In genomic region chr11:119970566-119970965, GRCh38 we compare ENCODE assay signal across 16 cellular contexts.
DNase-seq lines count a peak whose midpoint lies in the region; ATAC-seq and TF ChIP-seq lines count a peak whose summit lies in the region.
"Had no signal": no experiment of that assay in that cellular context is flagged by ENCODE, and none has a peak within 500 bp of the region (broad histone marks: within the 10 kb centered on the region; RNA-seq: fewer than 3 reads in every experiment).

No MANE protein-coding gene starts in this region.

- H3K36me3 ChIP-seq in neural cell (ENCODE audit: insufficient read depth, low read length) (no peaks in the 10 kb centered on the region), left ventricle myocardium inferior (no peaks in the 10 kb centered on the region)
- H3K36me3 ChIP-seq: BLaER1 treated with 17β-estradiol and CSF1 and Interleukin-3, amounts not matched to agents 10 nM and 100 nM; HAP-1 had no signal

- peak; percentile 64 for ATAC-seq in sciatic nerve
- no peak for ATAC-seq in HG03439 (IDR thresholded peaks at IDR 0.05; ENCODE audit: unreplicated experiment)
- no peak for ATAC-seq in Right ventricle myocardium superior (ENCODE audit: poor library complexity)
- ATAC-seq: GM12878 had no signal

- H3K4me2 ChIP-seq in neural cell (ENCODE audit: low read length), result peak overlapping the region; percentile 8
- H3K4me2 ChIP-seq: BLaER1 treated with 17β-estradiol and CSF1 and Interleukin-3, amounts not matched to agents 10 nM and 100 nM had no signal

- H3K9me2 ChIP-seq in neural cell (ENCODE audit: insufficient read depth, low read length), result no peaks in the 10 kb centered on the region

- H3K4me1 Mint-ChIP-seq in glutamatergic neuron (ENCODE audit: low read depth, unreplicated experiment), result peaks cover 21% of the 10 kb centered on the region
- H3K4me1 Mint-ChIP-seq: CD4-positive, CD25-positive, alpha-beta regulatory T cell; IgD-negative memory B cell had no signal

- H3K27ac ChIP-seq in neural cell (ENCODE audit: low read length) (peak overlapping the region; percentile 62), left ventricle myocardium inferior (replicated peaks) (no peak overlapping the region)
- H3K27ac ChIP-seq: BLaER1 treated with 17β-estradiol and CSF1 and Interleukin-3, amounts not matched to agents 10 nM and 100 nM; GM23248 had no signal

- no peaks in the 10 kb centered on the region for H3K79me2 ChIP-seq in neural cell (replicated peaks; ENCODE audit: insufficient read depth, low read length)

- H3K36me3 Mint-ChIP-seq in glutamatergic neuron (ENCODE audit: unreplicated experiment), result peaks cover 4% of the 10 kb centered on the region
- H3K36me3 Mint-ChIP-seq: CD4-positive, CD25-positive, alpha-beta regulatory T cell; IgD-negative memory B cell had no signal

- peak overlapping the region; percentile 21 for H2AFZ ChIP-seq in neural cell (ENCODE audit: low read depth, low read length)
- H2AFZ ChIP-seq: GM23248 had no signal

- peaks cover 6% of the 10 kb centered on the region for H3F3A ChIP-seq in neural cell (ENCODE audit: insufficient read depth, low read length, poor library complexity, severe bottlenecking)

- peak; percentile 57 for TF ChIP-seq EP300 in neural cell (conservative IDR thresholded peaks at IDR 0.05; ENCODE audit: poor library complexity, severe bottlenecking)

- H3K27me3 ChIP-seq in neural cell (ENCODE audit: insufficient read depth, low read depth, low read length) (no peaks in the 10 kb centered on the region), left ventricle myocardium inferior (ENCODE audit: low read depth) (peaks cover 21% of the 10 kb centered on the region)
- H3K27me3 ChIP-seq: BLaER1 treated with 17β-estradiol and CSF1 and Interleukin-3, amounts not matched to agents 10 nM and 100 nM had no signal

- no peak for TF ChIP-seq RAD21 in neural cell (conservative IDR thresholded peaks at IDR 0.05)

- no peaks in the 10 kb centered on the region for H3K9me3 ChIP-seq in neural cell (ENCODE audit: low read length)
- peaks cover 5% of the 10 kb centered on the region for H3K9me3 ChIP-seq in left ventricle myocardium inferior (replicated peaks)
- H3K9me3 ChIP-seq: BLaER1 treated with 17β-estradiol and CSF1 and Interleukin-3, amounts not matched to agents 10 nM and 100 nM; HAP-1 had no signal

- H3K9me3 Mint-ChIP-seq in glutamatergic neuron (ENCODE audit: unreplicated experiment), result peaks cover 8% of the 10 kb centered on the region

- H3K27me3 Mint-ChIP-seq in glutamatergic neuron (ENCODE audit: unreplicated experiment), result peaks cover 10% of the 10 kb centered on the region
- H3K27me3 Mint-ChIP-seq: CD4-positive, CD25-positive, alpha-beta regulatory T cell; IgD-negative memory B cell had no signal

- no peaks in the 10 kb centered on the region for H4K20me1 ChIP-seq in neural cell (ENCODE audit: insufficient read depth)
- H4K20me1 ChIP-seq: BLaER1 treated with 17β-estradiol and CSF1 and Interleukin-3, amounts not matched to agents 10 nM and 100 nM had no signal

- no peak overlapping the region for H3K27ac Mint-ChIP-seq in glutamatergic neuron (ENCODE audit: unreplicated experiment)
- H3K27ac Mint-ChIP-seq: CD4-positive, CD25-positive, alpha-beta regulatory T cell; IgD-negative memory B cell had no signal

- H3K4me1 ChIP-seq in left ventricle myocardium inferior, result peaks cover 17% of the 10 kb centered on the region
- H3K4me1 ChIP-seq: HAP-1 had no signal

- intact Hi-C loops in sciatic nerve (cut with DNase I), result no loop called here
- intact Hi-C loops in left ventricle myocardium inferior (cut with micrococcal nuclease), result no loop called here
- intact Hi-C loops in Right ventricle myocardium superior (cut with DNase I), result no loop called here

- TF ChIP-seq CTCF in glutamatergic neuron (IDR thresholded peaks at IDR 0.05; ENCODE audit: partially characterized antibody, unreplicated experiment), result no peak
- no peak for TF ChIP-seq CTCF in neural cell (IDR thresholded peaks at IDR 0.05; ENCODE audit: poor library complexity, severe bottlenecking)
- TF ChIP-seq CTCF in left ventricle myocardium inferior (IDR thresholded peaks at IDR 0.05; ENCODE audit: borderline replicate concordance), result no peak

- H3K9ac ChIP-seq in neural cell (ENCODE audit: low read length), result peak overlapping the region; percentile 31
- H3K9ac ChIP-seq: BLaER1 treated with 17β-estradiol and CSF1 and Interleukin-3, amounts not matched to agents 10 nM and 100 nM; GM23248 had no signal

- H3K4me3 Mint-ChIP-seq in glutamatergic neuron (ENCODE audit: unreplicated experiment), result no peak overlapping the region
- H3K4me3 Mint-ChIP-seq: CD4-positive, CD25-positive, alpha-beta regulatory T cell; IgD-negative memory B cell had no signal

- DNase-seq in ELF-1 (ENCODE audit: low read depth, low spot score), result peak; percentile 32
- peak; percentile 24 for DNase-seq in glutamatergic neuron
- no peak for DNase-seq in sciatic nerve (ENCODE audit: low spot score)
- DNase-seq in left ventricle myocardium inferior, result no peak
- DNase-seq in Right ventricle myocardium superior, result no peak
- DNase-seq: 8988T; AML-193; CD4-positive, CD25-positive, alpha-beta regulatory T cell; DMS53; GM23248 had no signal

- H3K4me3 ChIP-seq in neural cell (ENCODE audit: low read length), result peak overlapping the region; percentile 33
- no peak overlapping the region for H3K4me3 ChIP-seq in left ventricle myocardium inferior
- H3K4me3 ChIP-seq: BLaER1 treated with 17β-estradiol and CSF1 and Interleukin-3, amounts not matched to agents 10 nM and 100 nM; GM12878; GM23248; HAP-1 had no signal

TF ChIP-seq in neural cell, 6 proteins besides CTCF, POLR2A, EP300 and RAD21:
- TF ChIP-seq EZH2 (IDR thresholded peaks at IDR 0.05; ENCODE audit: borderline replicate concordance, insufficient read depth, low read length, poor library complexity, severe bottlenecking) (no peak), SMC3 (conservative IDR thresholded peaks at IDR 0.05; ENCODE audit: poor library complexity) (no peak), TAF1 (IDR thresholded peaks at IDR 0.05; ENCODE audit: low read depth) (no peak), POLR2AphosphoS5 (IDR thresholded peaks at IDR 0.05) (no peak), MXI1 (conservative IDR thresholded peaks at IDR 0.05; ENCODE audit: poor library complexity, severe bottlenecking) (no peak), REST (IDR thresholded peaks at IDR 0.05; ENCODE audit: borderline replicate concordance) (no peak)

Comparison
In these comparisons a context has a peak if more than half of its experiments do, and no peak if none do; other contexts are left out.
1. DNase-seq: peak in ELF-1 (single experiment) and glutamatergic neuron (single experiment); none in sciatic nerve (single experiment), left ventricle myocardium inferior (single experiment) and Right ventricle myocardium superior (single experiment).